2 cellular contexts compared by ENCODE assay signal in genomic region chr5:27590503-27590902, GRCh38.
TF ChIP-seq lines count a peak whose summit lies in the region.

No MANE protein-coding gene starts in this region.

TF ChIP-seq in IMR-90, 13 proteins besides CTCF, POLR2A, EP300 and RAD21 (continued from another document):
- TF ChIP-seq RCOR1 (IDR thresholded peaks at IDR 0.05; ENCODE audit: insufficient replicate concordance, low read length) (no peak), USF2 (IDR thresholded peaks at IDR 0.05; ENCODE audit: low read depth, low read length) (no peak), FOS (IDR thresholded peaks at IDR 0.05; ENCODE audit: low read depth, low read length) (no peak), MAFK (IDR thresholded peaks at IDR 0.05; ENCODE audit: low read depth, low read length) (no peak), RFX5 (IDR thresholded peaks at IDR 0.05; ENCODE audit: low read depth, low read length) (no peak), MAZ (IDR thresholded peaks at IDR 0.05; ENCODE audit: borderline replicate concordance, low read depth, low read length) (no peak), SMC3 (IDR thresholded peaks at IDR 0.05; ENCODE audit: low read depth, low read length) (no peak)
- TF ChIP-seq, protein P1, sequence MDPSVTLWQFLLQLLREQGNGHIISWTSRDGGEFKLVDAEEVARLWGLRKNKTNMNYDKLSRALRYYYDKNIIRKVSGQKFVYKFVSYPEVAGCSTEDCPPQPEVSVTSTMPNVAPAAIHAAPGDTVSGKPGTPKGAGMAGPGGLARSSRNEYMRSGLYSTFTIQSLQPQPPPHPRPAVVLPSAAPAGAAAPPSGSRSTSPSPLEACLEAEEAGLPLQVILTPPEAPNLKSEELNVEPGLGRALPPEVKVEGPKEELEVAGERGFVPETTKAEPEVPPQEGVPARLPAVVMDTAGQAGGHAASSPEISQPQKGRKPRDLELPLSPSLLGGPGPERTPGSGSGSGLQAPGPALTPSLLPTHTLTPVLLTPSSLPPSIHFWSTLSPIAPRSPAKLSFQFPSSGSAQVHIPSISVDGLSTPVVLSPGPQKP (IDR thresholded peaks at IDR 0.05; ENCODE audit: borderline replicate concordance, low read depth, low read length), result no peak

TF ChIP-seq in H1, 55 proteins besides CTCF, POLR2A, EP300 and RAD21 (continued from another document):
- TF ChIP-seq JUN (IDR thresholded peaks at IDR 0.05; ENCODE audit: low read depth, low read length) (no peak), POU5F1 (IDR thresholded peaks at IDR 0.05; ENCODE audit: low read depth, low read length) (no peak), SIX5 (IDR thresholded peaks at IDR 0.05; ENCODE audit: low read depth, low read length) (no peak)
